ENCODE assay signal across 16 cellular contexts in genomic region chr20:9225879-9226278, GRCh38.
"Had no signal": no experiment of that assay in that cellular context is flagged by ENCODE, and none has a peak within 500 bp of the region (broad histone marks: within the 10 kb centered on the region; RNA-seq: fewer than 3 reads in every experiment).

No MANE protein-coding gene starts in this region.

- ATAC-seq: activated CD8-positive, alpha-beta T cell treated with anti-CD3 and anti-CD28 coated beads, Interleukin-2, amount 10 ng/mL, durations not matched to agents 7 days and 5 days; activated T-helper 17 cell treated with anti-CD3 and anti-CD28 coated beads, Interleukin-2, amount 50 U/mL, for 72 hours had no signal

- H3K9me3 ChIP-seq: esophagus muscularis mucosa, ovary, spleen, suprapubic skin had no signal

- DNase-seq: activated CD4-positive, alpha-beta T cell treated with anti-CD3 and anti-CD28 coated beads for 4 hours; activated CD8-positive, alpha-beta T cell treated with anti-CD3 and anti-CD28 coated beads, Interleukin-2, amount 10 ng/mL, durations not matched to agents 7 days and 5 days; activated naive CD4-positive, alpha-beta T cell treated with anti-CD3 and anti-CD28 coated beads for 36 hours; head of caudate nucleus; ovary; retina; spleen; stimulated activated CD4-positive, alpha-beta T cell treated with anti-CD3 and anti-CD28 coated beads, Interleukin-2, amount 100 ng/mL, for 24 hours; stimulated activated naive CD4-positive, alpha-beta T cell treated with Interleukin-2 at 50 U/mL for 16 hours had no signal

- H3K27me3 Mint-ChIP-seq: activated T-helper 17 cell treated with anti-CD3 and anti-CD28 coated beads, Interleukin-2, amount 50 U/mL, for 72 hours; central memory CD8-positive, alpha-beta T cell had no signal

- H3K27ac ChIP-seq: esophagus muscularis mucosa, neural progenitor cell, ovary, spleen, suprapubic skin had no signal

- FAIRE-seq: endometrium, keratinocyte had no signal

- H3K36me3 ChIP-seq: esophagus muscularis mucosa, neural progenitor cell, ovary, spleen, suprapubic skin had no signal

- H3K4me2 ChIP-seq: neural progenitor cell had no signal

- H3K9ac ChIP-seq: neural progenitor cell had no signal

- H3K4me3 Mint-ChIP-seq: activated CD8-positive, alpha-beta T cell treated with anti-CD3 and anti-CD28 coated beads, Interleukin-2, amount 10 ng/mL, durations not matched to agents 7 days and 5 days; activated naive CD4-positive, alpha-beta T cell treated with anti-CD3 and anti-CD28 coated beads for 36 hours; activated T-helper 17 cell treated with anti-CD3 and anti-CD28 coated beads, Interleukin-2, amount 50 U/mL, for 72 hours; central memory CD8-positive, alpha-beta T cell; neural progenitor cell had no signal

- H2AFZ ChIP-seq: neural progenitor cell had no signal

- H3K27ac Mint-ChIP-seq: activated CD8-positive, alpha-beta T cell treated with anti-CD3 and anti-CD28 coated beads, Interleukin-2, amount 10 ng/mL, durations not matched to agents 7 days and 5 days; activated naive CD4-positive, alpha-beta T cell treated with anti-CD3 and anti-CD28 coated beads for 36 hours; activated T-helper 17 cell treated with anti-CD3 and anti-CD28 coated beads, Interleukin-2, amount 50 U/mL, for 72 hours; neural progenitor cell had no signal

- H3K27me3 ChIP-seq: esophagus muscularis mucosa, neural progenitor cell, ovary, spleen, suprapubic skin had no signal

- H3K4me3 ChIP-seq: esophagus muscularis mucosa, neural progenitor cell, ovary, spleen, suprapubic skin had no signal

- H3K9me3 Mint-ChIP-seq: neural progenitor cell had no signal

- H3K4me1 ChIP-seq: spleen had no signal

- H3K4me1 Mint-ChIP-seq: activated T-helper 17 cell treated with anti-CD3 and anti-CD28 coated beads, Interleukin-2, amount 50 U/mL, for 72 hours; central memory CD8-positive, alpha-beta T cell had no signal
